ENCODE assay signal across 12 cellular contexts in the genomic region with DNA sequence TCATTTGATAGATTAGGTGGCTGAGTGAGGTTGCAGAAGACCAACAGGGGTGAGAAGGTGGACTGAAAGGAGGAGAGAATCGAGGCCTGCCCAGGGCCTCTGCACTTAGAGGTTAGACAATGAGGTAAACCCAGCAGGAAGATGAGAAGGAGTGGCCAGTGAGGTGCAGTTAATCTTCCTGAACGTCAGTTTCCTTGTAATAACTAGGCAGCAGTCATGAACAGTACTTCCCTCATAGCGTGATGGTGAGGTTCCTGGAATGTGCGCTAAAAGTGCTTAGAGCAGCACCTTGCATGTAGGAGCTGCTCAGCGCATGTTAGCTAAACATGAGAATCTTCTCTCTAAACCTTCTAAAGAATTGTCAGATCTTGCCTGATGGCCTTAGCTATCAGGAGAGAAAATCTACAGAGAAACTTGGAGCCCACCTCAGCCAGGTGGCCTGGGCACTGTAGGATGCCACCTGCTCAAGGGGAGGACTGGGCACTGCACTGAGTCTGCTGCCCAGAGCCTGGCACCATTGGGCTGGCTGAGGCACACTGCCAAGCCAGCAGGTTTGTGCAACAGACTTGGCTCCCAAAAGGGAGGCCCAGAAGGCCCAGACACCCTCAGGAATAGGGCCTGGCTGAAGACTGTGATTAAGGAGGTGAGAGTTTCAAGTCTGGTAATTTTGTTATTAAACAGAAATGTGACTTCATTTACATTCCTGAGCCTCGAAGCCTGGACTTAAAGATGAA. TPM values are rescaled to one million over a fixed set of nuclear protein-coding genes. Genes with fewer than 3 reads are reported as not detected.
DNase-seq lines count a peak whose midpoint lies in the region; ATAC-seq, FAIRE-seq and TF ChIP-seq lines count a peak whose summit lies in the region.
"Not testable (repeated sequence)": the region's sequence is repeated elsewhere in the genome, so short reads cannot be mapped to it uniquely, and the experiment has no call there.
"Had no signal": no experiment of that assay in that cellular context is flagged by ENCODE, and none has a peak within 500 bp of the region (broad histone marks: within the 10 kb centered on the region; RNA-seq: fewer than 3 reads in every experiment).

No MANE protein-coding gene starts in this region.

- not testable (repeated sequence) for DNase-seq in GM19239 (ENCODE audit: insufficient read length, low spot score); activated naive CD8-positive, alpha-beta T cell treated with anti-CD3 and anti-CD28 coated beads, Interleukin-2, amount 10 ng/mL, durations not matched to agents 7 days and 5 days; H1 (ENCODE audit: low read depth in 1 of 2, low spot score in 2 of 2); esophagus squamous epithelium (lab: John Stamatoyannopoulos, UW); left colon; mucosa of descending colon; urothelium cell line (ENCODE audit: low spot score)

- not testable (repeated sequence) for H4K8ac ChIP-seq in H1 (ENCODE audit: extremely low read depth, insufficient read depth, low read length)

- not testable (repeated sequence) for H3K56ac ChIP-seq in H1 (replicated peaks; ENCODE audit: insufficient read length, low read depth, low read length)

- not testable (repeated sequence) for H3K4ac ChIP-seq in H1 (replicated peaks; ENCODE audit: insufficient read length, low read depth, low read length)

- H3K9me3 ChIP-seq in H1 (ENCODE audit: insufficient read depth in 2 of 2, low read depth in 1 of 2, low read length in 1 of 2); esophagus squamous epithelium; mucosa of descending colon: not testable (repeated sequence)

- not testable (repeated sequence) for ATAC-seq in activated naive CD8-positive, alpha-beta T cell treated with anti-CD3 and anti-CD28 coated beads, Interleukin-2, amount 10 ng/mL, durations not matched to agents 7 days and 5 days (ENCODE audit: low read depth)
- ATAC-seq in left colon = peak; percentile 59
- ATAC-seq in mucosa of descending colon = peak; percentile 49

- not testable (repeated sequence) for H3K27ac ChIP-seq in H1 (ENCODE audit: low read depth, low read length)
- H3K27ac ChIP-seq in esophagus squamous epithelium = peak overlapping the region; percentile 57 to 85 (median 67)

- H3K4me1 ChIP-seq in H1 (replicated peaks in 1 of 4; ENCODE audit: control insufficient read depth in 3 of 4, insufficient read depth in 4 of 4, low read length in 3 of 4); mucosa of descending colon (ENCODE audit: low read depth): not testable (repeated sequence)
- peaks cover 0 to 16% (median 9%) of the 10 kb centered on the region in 3 donors for H3K4me1 ChIP-seq in esophagus squamous epithelium

- not testable (repeated sequence) for H2BK12ac ChIP-seq in H1 (ENCODE audit: low read depth, low read length)

- TF ChIP-seq POLR2A in H1 (IDR thresholded peaks at IDR 0.05; ENCODE audit: control extremely low read depth in 1 of 2, low read depth in 2 of 2, low read length in 2 of 2); esophagus squamous epithelium (IDR thresholded peaks at IDR 0.05): not testable (repeated sequence)

- H3K18ac ChIP-seq in H1 (ENCODE audit: extremely low read depth, low read length) = not testable (repeated sequence)

- not testable (repeated sequence) for TF ChIP-seq CTCF in H1 (IDR thresholded peaks at IDR 0.05; ENCODE audit: control extremely low read depth in 1 of 3, insufficient read depth in 1 of 3, low read depth in 1 of 3, low read length in 3 of 3); esophagus squamous epithelium (IDR thresholded peaks at IDR 0.05); mucosa of descending colon (IDR thresholded peaks at IDR 0.05)

- H3K4me1 Mint-ChIP-seq in activated naive CD8-positive, alpha-beta T cell treated with anti-CD3 and anti-CD28 coated beads, Interleukin-2, amount 10 ng/mL, durations not matched to agents 7 days and 5 days = not testable (repeated sequence)

- H3K36me3 ChIP-seq in H1 (ENCODE audit: control insufficient read depth in 2 of 4, insufficient read depth in 4 of 4, low read length in 3 of 4); esophagus squamous epithelium; mucosa of descending colon (ENCODE audit: low read depth): not testable (repeated sequence)

- not testable (repeated sequence) for H3K27me3 Mint-ChIP-seq in activated naive CD8-positive, alpha-beta T cell treated with anti-CD3 and anti-CD28 coated beads, Interleukin-2, amount 10 ng/mL, durations not matched to agents 7 days and 5 days

- FAIRE-seq in GM19239 (lab: Jason Lieb, UNC) (peak; percentile 55), H1 (lab: Jason Lieb, UNC) (peak; percentile 50), urothelium cell line (lab: Jason Lieb, UNC) (peak; percentile 59)

- H3K36me3 Mint-ChIP-seq in activated naive CD8-positive, alpha-beta T cell treated with anti-CD3 and anti-CD28 coated beads, Interleukin-2, amount 10 ng/mL, durations not matched to agents 7 days and 5 days = not testable (repeated sequence)

- TF ChIP-seq RAD21 in H1 (IDR thresholded peaks at IDR 0.05 in 1 of 2, conservative IDR thresholded peaks at IDR 0.05 in 1 of 2; ENCODE audit: low read depth in 2 of 2, low read length in 2 of 2) = not testable (repeated sequence)

- not testable (repeated sequence) for H3K27me3 ChIP-seq in H1 (replicated peaks in 1 of 4; ENCODE audit: control insufficient read depth in 3 of 4, extremely low read depth in 1 of 4, insufficient read depth in 3 of 4, low read length in 3 of 4); esophagus squamous epithelium

- intact Hi-C loops in esophagus squamous epithelium (cut with DNase I); left colon (cut with DNase I, micrococcal nuclease); mucosa of descending colon (cut with DNase I, micrococcal nuclease): not testable (repeated sequence)

- H2BK120ac ChIP-seq in H1 (replicated peaks; ENCODE audit: low read depth, low read length) = not testable (repeated sequence)

- not testable (repeated sequence) for H3K4me2 ChIP-seq in H1 (ENCODE audit: insufficient read depth in 1 of 2, low read depth in 2 of 2, low read length in 2 of 2)

- not testable (repeated sequence) for H2AFZ ChIP-seq in H1 (ENCODE audit: low read length)

- 86% methylated on average over 5 of the region's 6 CpGs; no CpG with 5 or more reads in 1 of the 2 experiments for WGBS in H1 (ENCODE audit: extremely low coverage in 1 of 2, insufficient coverage in 1 of 2, insufficient read length in 1 of 2, insufficient replicate concordance in 2 of 2, low coverage in 1 of 2, low lambda C conversion rate in 2 of 2, missing lambda C conversion rate in 1 of 2), 2 experiments
- 25 to 27% methylated on average over 1 to 4 of the region's 6 CpGs for WGBS in esophagus squamous epithelium, 2 donors

- H3K4me3 ChIP-seq in H1 (ENCODE audit: extremely low read depth in 1 of 4, insufficient read depth in 2 of 4, low read depth in 3 of 4, low read length in 4 of 4); esophagus squamous epithelium; mucosa of descending colon: not testable (repeated sequence)

- not testable (repeated sequence) for H3K14ac ChIP-seq in H1 (ENCODE audit: insufficient read length)

- not testable (repeated sequence) for H2BK20ac ChIP-seq in H1 (ENCODE audit: low read length)

- not testable (repeated sequence) for H3K79me1 ChIP-seq in H1 (ENCODE audit: low read depth, low read length)

- not testable (repeated sequence) for H3K9me3 Mint-ChIP-seq in activated naive CD8-positive, alpha-beta T cell treated with anti-CD3 and anti-CD28 coated beads, Interleukin-2, amount 10 ng/mL, durations not matched to agents 7 days and 5 days

- H2BK5ac ChIP-seq in H1 (ENCODE audit: low read depth, low read length) = not testable (repeated sequence)

- not testable (repeated sequence) for H3K79me2 ChIP-seq in H1 (ENCODE audit: control insufficient read depth in 1 of 2, insufficient read depth in 2 of 2, low read length in 2 of 2)

- not testable (repeated sequence) for H2AK5ac ChIP-seq in H1 (ENCODE audit: low read depth, low read length)

- POLR2A ChIA-PET in activated naive CD8-positive, alpha-beta T cell treated with anti-CD3 and anti-CD28 coated beads, Interleukin-2, amount 10 ng/mL, durations not matched to agents 7 days and 5 days (lab: Charles Lee); H1 (lab: Charles Lee; ENCODE audit: partially characterized antibody): not testable (repeated sequence)

- H3K23me2 ChIP-seq in H1 (ENCODE audit: low read depth, low read length) = not testable (repeated sequence)

- H4K5ac ChIP-seq in H1 (ENCODE audit: insufficient read length, low read depth, low read length) = not testable (repeated sequence)

- H3K9ac ChIP-seq in H1 (replicated peaks in 1 of 4; ENCODE audit: extremely low read depth in 1 of 4, low read depth in 3 of 4, low read length in 3 of 4) = not testable (repeated sequence)

- H2BK15ac ChIP-seq in H1 (ENCODE audit: low read length) = not testable (repeated sequence)

- not testable (repeated sequence) for H3K4me3 Mint-ChIP-seq in activated naive CD8-positive, alpha-beta T cell treated with anti-CD3 and anti-CD28 coated beads, Interleukin-2, amount 10 ng/mL, durations not matched to agents 7 days and 5 days

- H3K23ac ChIP-seq in H1 (ENCODE audit: insufficient read length) = not testable (repeated sequence)

- not testable (repeated sequence) for H4K20me1 ChIP-seq in H1 (replicated peaks in 1 of 2; ENCODE audit: control insufficient read depth in 1 of 2, insufficient read depth in 2 of 2, low read length in 2 of 2)

- not testable (repeated sequence) for TF ChIP-seq EP300 in H1 (IDR thresholded peaks at IDR 0.05; ENCODE audit: borderline replicate concordance in 1 of 2, low read depth in 2 of 2, low read length in 2 of 2)

- CTCF ChIA-PET in H1 (lab: Charles Lee; ENCODE audit: partially characterized antibody) = not testable (repeated sequence)

- peak overlapping the region; percentile 28 for H3K27ac Mint-ChIP-seq in activated naive CD8-positive, alpha-beta T cell treated with anti-CD3 and anti-CD28 coated beads, Interleukin-2, amount 10 ng/mL, durations not matched to agents 7 days and 5 days

- H4K91ac ChIP-seq in H1 (replicated peaks; ENCODE audit: insufficient read length, low read length) = not testable (repeated sequence)

RNA-seq across cellular contexts. Expression of gene LGALS9C, which starts 10.2 kb away (rescaled TPM):
- 1 to 10 TPM; 5.9 to 6.5 TPM for total RNA-seq in activated naive CD8-positive, alpha-beta T cell treated with anti-CD3 and anti-CD28 coated beads, Interleukin-2, amount 10 ng/mL, durations not matched to agents 7 days and 5 days
- not detected in 2 replicates for total RNA-seq in H1 (2021; fragmentation: NEBNext Ultra II Directional; extraction: Animal tissue kit (Norgen Biotek cat#: 25700))
- 0.03 and 0.17 TPM in 2 replicates for polyA plus RNA-seq in H1 (2011; rRNA removed)
- not detected for polyA plus RNA-seq in H1 (2011; cell fraction: cytosol; rRNA removed)
- 0.51 TPM for polyA plus RNA-seq in H1 (2011; cell fraction: nucleus; rRNA removed)
- not detected in 4 replicates for polyA plus RNA-seq in H1 (2012, experiment 1 of 2)
- polyA plus RNA-seq in H1 (2012, experiment 2 of 2) = not detected
- 0.04 TPM for polyA plus RNA-seq in H1 (2013, experiment 1 of 2)
- polyA plus RNA-seq in H1 (2013, experiment 2 of 2) = 0.04 TPM
- not detected in 2 replicates for polyA minus RNA-seq in H1 (2011; rRNA and poly(A)+ RNA removed)
- polyA minus RNA-seq in H1 (2011; cell fraction: cytosol; rRNA and poly(A)+ RNA removed) = not detected
- polyA minus RNA-seq in H1 (2011; cell fraction: nucleus; rRNA and poly(A)+ RNA removed) = not detected
- 10 to 100 TPM in 3 of 4 donors, 1 to 10 TPM in 1; 5.5 to 52.9 (median 21.9) TPM for total RNA-seq in esophagus squamous epithelium
- 10 to 100 TPM; 36.8 to 47.7 TPM for total RNA-seq in left colon
- 10 to 100 TPM; 23.7 to 91.5 (median 53.9) TPM for total RNA-seq in mucosa of descending colon
- total RNA-seq: A172; A673; CD4-positive, alpha-beta memory T cell; Daoy; GM23338 had no signal
- polyA plus RNA-seq: CD4-positive, alpha-beta memory T cell; GM23338 had no signal
